ENCODE assay signal across 8 cellular contexts in the genomic region with DNA sequence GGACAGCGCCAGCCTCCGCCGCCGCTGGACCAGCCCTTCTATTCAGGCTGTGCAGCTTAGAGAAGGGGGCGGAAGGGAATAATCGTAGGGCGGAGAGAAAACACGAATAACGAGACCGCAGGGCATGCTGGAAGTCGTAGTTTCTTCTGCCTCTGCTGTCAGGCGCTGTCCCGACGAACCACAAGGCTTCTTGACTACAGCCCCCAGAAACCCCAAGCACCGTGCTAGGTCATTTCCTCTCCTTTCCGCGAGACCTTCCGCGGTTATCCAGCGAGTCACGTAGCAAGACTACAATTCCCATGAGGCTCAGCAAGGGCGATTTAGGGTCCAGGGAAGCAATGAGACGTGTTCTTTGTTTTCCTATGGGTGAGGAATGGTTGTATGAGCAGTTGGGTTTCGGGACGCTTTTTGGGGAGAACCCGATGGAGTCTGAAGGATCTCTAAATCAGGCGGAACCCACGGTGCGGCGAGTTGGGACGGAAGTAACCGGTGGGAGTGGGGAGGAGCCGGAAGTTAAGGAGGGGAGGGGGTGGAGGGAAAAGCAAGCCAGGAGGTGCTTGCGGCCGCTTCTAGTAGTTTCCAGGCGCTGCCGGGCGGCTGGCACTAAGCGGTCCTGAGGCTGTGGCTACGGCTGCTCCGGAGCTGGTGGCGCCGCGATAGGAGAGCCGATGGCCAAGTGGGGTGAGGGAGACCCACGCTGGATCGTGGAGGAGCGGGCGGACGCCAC. TPM values are rescaled to one million over a fixed set of nuclear protein-coding genes. Genes with fewer than 3 reads are reported as not detected.
DNase-seq lines count a peak whose midpoint lies in the region; ATAC-seq, FAIRE-seq and TF ChIP-seq lines count a peak whose summit lies in the region.

A gene (plus strand): TSS at position 572 of the 727 bp plus-strand sequence. CDS start 97 bp downstream, at position 669.
A gene (minus strand): TSS at position 80 of the 727 bp plus-strand sequence. CDS start 3,499 bp downstream, outside the sequence.

- peak within 1 kb of the TSS; percentile 98 for H3K4me3 ChIP-seq in AG04449 (ENCODE audit: low read depth, low read length)
- H3K4me3 ChIP-seq in WI38 (ENCODE audit: low read depth, low read length), result peak within 1 kb of the TSS; percentile 99
- peak within 1 kb of the TSS; percentile 94 for H3K4me3 ChIP-seq in bronchial epithelial cell (ENCODE audit: low read depth, low read length)
- H3K4me3 ChIP-seq in smooth muscle cell, result peak within 1 kb of the TSS; percentile 77

- H3K4me2 ChIP-seq in smooth muscle cell, result peak within 1 kb of the TSS; percentile 88

- peak; percentile 93 for ATAC-seq in GM18907 (IDR thresholded peaks at IDR 0.05; ENCODE audit: unreplicated experiment)
- peak; percentile 91 for ATAC-seq in HG03159 (IDR thresholded peaks at IDR 0.05; ENCODE audit: unreplicated experiment)

- CTCF ChIA-PET in AG04449 (lab: Yijun Ruan, JAX), result interaction anchor here (1.2 to 3.6 kb wide), 6 partner anchors 17 to 249 kb away, joined by 3 to 43 read pairs (median 14); no protein-coding TSS in a partner anchor

- 1% methylated on average over 48 of the region's 50 CpGs for WGBS in smooth muscle cell (ENCODE audit: low lambda C conversion rate)

- peak; percentile 62 for FAIRE-seq in bronchial epithelial cell (lab: Jason Lieb, UNC)

- no peaks in the 10 kb centered on the region for H3K27me3 ChIP-seq in bronchial epithelial cell (ENCODE audit: control insufficient read depth, insufficient read depth, low read length)
- H3K27me3 ChIP-seq in smooth muscle cell (ENCODE audit: low read depth), result no peaks in the 10 kb centered on the region

- H3K36me3 ChIP-seq in bronchial epithelial cell (ENCODE audit: control insufficient read depth, insufficient read depth, low read length) (peaks cover 20% of the 10 kb centered on the region), smooth muscle cell (ENCODE audit: low read depth) (no peaks in the 10 kb centered on the region)

- TF ChIP-seq CTCF in AG04449 (IDR thresholded peaks at IDR 0.05; ENCODE audit: insufficient read depth, low read length, missing control alignments), result no peak
- TF ChIP-seq CTCF in WI38 (IDR thresholded peaks at IDR 0.05; ENCODE audit: low read depth, low read length), result no peak
- no peak for TF ChIP-seq CTCF in bronchial epithelial cell (IDR thresholded peaks at IDR 0.05; ENCODE audit: insufficient read depth, low read length, severe bottlenecking)
- TF ChIP-seq CTCF in smooth muscle cell (IDR thresholded peaks at IDR 0.05; ENCODE audit: borderline replicate concordance, insufficient read depth, poor library complexity, severe bottlenecking), result no peak

- DNase-seq in AG04449 (ENCODE audit: low read depth, low spot score), result peak; percentile 96
- peak; percentile 98 for DNase-seq in NCI-H2227 treated with DMSO at 0.1 percent for 48 hours (lab: John Stamatoyannopoulos, UW)
- peak; percentile 99 for DNase-seq in bronchial epithelial cell (ENCODE audit: low read depth)
- DNase-seq in iPS-NIHi7 (ENCODE audit: extremely low spot score), result peak; percentile 95
- DNase-seq in smooth muscle cell (lab: John Stamatoyannopoulos, UW; ENCODE audit: unreplicated experiment), result peak; percentile 96

- H4K20me1 ChIP-seq in smooth muscle cell (ENCODE audit: low read depth), result peaks cover 17% of the 10 kb centered on the region

- no peaks in the 10 kb centered on the region for H3K9me3 ChIP-seq in smooth muscle cell (replicated peaks; ENCODE audit: low read depth)

- peak within 1 kb of the TSS; percentile 88 for H3K27ac ChIP-seq in smooth muscle cell (ENCODE audit: low read depth)

- POLR2A ChIA-PET in AG04449 (lab: Yijun Ruan, JAX), result interaction anchor here (0.7 to 1.1 kb wide), 2 partner anchors 10 to 137 kb away, joined by 3 to 6 read pairs; a partner anchor contains a TSS

- H3K4me1 ChIP-seq in smooth muscle cell (ENCODE audit: low read depth), result peaks cover 9% of the 10 kb centered on the region

- H3K79me2 ChIP-seq in smooth muscle cell (ENCODE audit: low read depth), result peaks cover 45% of the 10 kb centered on the region

- no peaks in the 10 kb centered on the region for H3F3A ChIP-seq in smooth muscle cell (ENCODE audit: low read depth)

- H3K9ac ChIP-seq in smooth muscle cell (ENCODE audit: low read depth), result peak within 1 kb of the TSS; percentile 84

- H2AFZ ChIP-seq in smooth muscle cell (ENCODE audit: low read depth), result peak within 1 kb of the TSS; percentile 94

RNA-seq across cellular contexts. Expression of the first gene that starts in this region (rescaled TPM):
- total RNA-seq in bronchial epithelial cell, result 137 and 179 TPM in 2 replicates
- total RNA-seq in smooth muscle cell, result 57.6 and 88.5 TPM in 2 replicates
- 92.8 and 94.6 TPM in 2 replicates for polyA plus RNA-seq in smooth muscle cell

RNA-seq across cellular contexts. Expression of the second gene that starts in this region (rescaled TPM):
- 20.0 and 20.9 TPM in 2 replicates for total RNA-seq in bronchial epithelial cell
- total RNA-seq in smooth muscle cell, result 32.6 and 55.5 TPM in 2 replicates
- 12.3 and 19.7 TPM in 2 replicates for polyA plus RNA-seq in smooth muscle cell

Comparison
In these comparisons a context has a peak if more than half of its experiments do, and no peak if none do; other contexts are left out.
1. Peak in every context shown above with its lines: DNase-seq, ATAC-seq, H3K4me3 ChIP-seq and H3K27ac ChIP-seq.